1 cellular context compared by ENCODE assay signal in genomic region chr13:70432276-70432805, GRCh38.
A peak's percentile ranks its signal among the peaks of the same experiment; 100 is the strongest.
TF ChIP-seq lines count a peak whose summit lies in the region.

No MANE protein-coding gene starts in this region.

TF ChIP-seq in GM23338, 12 proteins besides CTCF, POLR2A, EP300 and RAD21 (continued from another document):
- TF ChIP-seq, protein P1, sequence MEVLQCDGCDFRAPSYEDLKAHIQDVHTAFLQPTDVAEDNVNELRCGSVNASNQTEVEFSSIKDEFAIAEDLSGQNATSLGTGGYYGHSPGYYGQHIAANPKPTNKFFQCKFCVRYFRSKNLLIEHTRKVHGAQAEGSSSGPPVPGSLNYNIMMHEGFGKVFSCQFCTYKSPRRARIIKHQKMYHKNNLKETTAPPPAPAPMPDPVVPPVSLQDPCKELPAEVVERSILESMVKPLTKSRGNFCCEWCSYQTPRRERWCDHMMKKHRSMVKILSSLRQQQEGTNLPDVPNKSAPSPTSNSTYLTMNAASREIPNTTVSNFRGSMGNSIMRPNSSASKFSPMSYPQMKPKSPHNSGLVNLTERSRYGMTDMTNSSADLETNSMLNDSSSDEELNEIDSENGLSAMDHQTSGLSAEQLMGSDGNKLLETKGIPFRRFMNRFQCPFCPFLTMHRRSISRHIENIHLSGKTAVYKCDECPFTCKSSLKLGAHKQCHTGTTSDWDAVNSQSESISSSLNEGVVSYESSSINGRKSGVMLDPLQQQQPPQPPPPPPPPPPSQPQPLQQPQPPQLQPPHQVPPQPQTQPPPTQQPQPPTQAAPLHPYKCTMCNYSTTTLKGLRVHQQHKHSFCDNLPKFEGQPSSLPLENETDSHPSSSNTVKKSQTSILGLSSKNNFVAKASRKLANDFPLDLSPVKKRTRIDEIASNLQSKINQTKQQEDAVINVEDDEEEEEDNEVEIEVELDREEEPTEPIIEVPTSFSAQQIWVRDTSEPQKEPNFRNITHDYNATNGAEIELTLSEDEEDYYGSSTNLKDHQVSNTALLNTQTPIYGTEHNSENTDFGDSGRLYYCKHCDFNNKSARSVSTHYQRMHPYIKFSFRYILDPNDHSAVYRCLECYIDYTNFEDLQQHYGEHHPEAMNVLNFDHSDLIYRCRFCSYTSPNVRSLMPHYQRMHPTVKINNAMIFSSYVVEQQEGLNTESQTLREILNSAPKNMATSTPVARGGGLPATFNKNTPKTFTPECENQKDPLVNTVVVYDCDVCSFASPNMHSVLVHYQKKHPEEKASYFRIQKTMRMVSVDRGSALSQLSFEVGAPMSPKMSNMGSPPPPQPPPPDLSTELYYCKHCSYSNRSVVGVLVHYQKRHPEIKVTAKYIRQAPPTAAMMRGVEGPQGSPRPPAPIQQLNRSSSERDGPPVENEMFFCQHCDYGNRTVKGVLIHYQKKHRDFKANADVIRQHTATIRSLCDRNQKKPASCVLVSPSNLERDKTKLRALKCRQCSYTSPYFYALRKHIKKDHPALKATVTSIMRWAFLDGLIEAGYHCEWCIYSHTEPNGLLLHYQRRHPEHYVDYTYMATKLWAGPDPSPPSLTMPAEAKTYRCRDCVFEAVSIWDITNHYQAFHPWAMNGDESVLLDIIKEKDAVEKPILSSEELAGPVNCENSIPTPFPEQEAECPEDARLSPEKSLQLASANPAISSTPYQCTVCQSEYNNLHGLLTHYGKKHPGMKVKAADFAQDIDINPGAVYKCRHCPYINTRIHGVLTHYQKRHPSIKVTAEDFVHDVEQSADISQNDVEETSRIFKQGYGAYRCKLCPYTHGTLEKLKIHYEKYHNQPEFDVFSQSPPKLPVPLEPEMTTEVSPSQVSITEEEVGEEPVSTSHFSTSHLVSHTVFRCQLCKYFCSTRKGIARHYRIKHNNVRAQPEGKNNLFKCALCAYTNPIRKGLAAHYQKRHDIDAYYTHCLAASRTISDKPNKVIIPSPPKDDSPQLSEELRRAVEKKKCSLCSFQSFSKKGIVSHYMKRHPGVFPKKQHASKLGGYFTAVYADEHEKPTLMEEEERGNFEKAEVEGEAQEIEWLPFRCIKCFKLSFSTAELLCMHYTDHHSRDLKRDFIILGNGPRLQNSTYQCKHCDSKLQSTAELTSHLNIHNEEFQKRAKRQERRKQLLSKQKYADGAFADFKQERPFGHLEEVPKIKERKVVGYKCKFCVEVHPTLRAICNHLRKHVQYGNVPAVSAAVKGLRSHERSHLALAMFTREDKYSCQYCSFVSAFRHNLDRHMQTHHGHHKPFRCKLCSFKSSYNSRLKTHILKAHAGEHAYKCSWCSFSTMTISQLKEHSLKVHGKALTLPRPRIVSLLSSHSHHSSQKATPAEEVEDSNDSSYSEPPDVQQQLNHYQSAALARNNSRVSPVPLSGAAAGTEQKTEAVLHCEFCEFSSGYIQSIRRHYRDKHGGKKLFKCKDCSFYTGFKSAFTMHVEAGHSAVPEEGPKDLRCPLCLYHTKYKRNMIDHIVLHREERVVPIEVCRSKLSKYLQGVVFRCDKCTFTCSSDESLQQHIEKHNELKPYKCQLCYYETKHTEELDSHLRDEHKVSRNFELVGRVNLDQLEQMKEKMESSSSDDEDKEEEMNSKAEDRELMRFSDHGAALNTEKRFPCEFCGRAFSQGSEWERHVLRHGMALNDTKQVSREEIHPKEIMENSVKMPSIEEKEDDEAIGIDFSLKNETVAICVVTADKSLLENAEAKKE (CRISPR knock-in tag; IDR thresholded peaks at IDR 0.05) = peak; percentile 100
